In genomic region chr5:153358315-153358976, GRCh38 we compare ENCODE assay signal across 12 cellular contexts.
DNase-seq lines count a peak whose midpoint lies in the region; ATAC-seq and TF ChIP-seq lines count a peak whose summit lies in the region.
"Had no signal": no experiment of that assay in that cellular context is flagged by ENCODE, and none has a peak within 500 bp of the region (broad histone marks: within the 10 kb centered on the region; RNA-seq: fewer than 3 reads in every experiment).

No MANE protein-coding gene starts in this region.

- no peak overlapping the region for H4K8ac ChIP-seq in trophoblast cell (ENCODE audit: low read depth, low read length)

- no peak overlapping the region for H2BK12ac ChIP-seq in trophoblast cell (ENCODE audit: low read length)

- no peak overlapping the region for H3K4me2 ChIP-seq in DND-41 (ENCODE audit: insufficient read depth, low read length)
- no peak overlapping the region for H3K4me2 ChIP-seq in trophoblast cell (ENCODE audit: low read length)

- H3K79me2 ChIP-seq in DND-41 (ENCODE audit: insufficient read depth, low read length) (no peaks in the 10 kb centered on the region), trophoblast cell (ENCODE audit: control insufficient read depth, insufficient read depth, low read length, poor library complexity) (no peaks in the 10 kb centered on the region)

- H3K4me3 ChIP-seq in DND-41 (ENCODE audit: low read depth in 1 of 2, low read length in 2 of 2) (no peak overlapping the region), lower leg skin (ENCODE audit: low read depth, poor library complexity, severe bottlenecking) (no peak overlapping the region), upper lobe of right lung (no peak overlapping the region), trophoblast cell (ENCODE audit: low read depth, low read length) (no peak overlapping the region)
- H3K4me3 ChIP-seq: psoas muscle had no signal

- no peak overlapping the region for H4K12ac ChIP-seq in trophoblast cell (ENCODE audit: low read depth, low read length)

- H3K27ac ChIP-seq in DND-41 (ENCODE audit: low read length) (no peak overlapping the region), upper lobe of right lung (no peak overlapping the region), trophoblast cell (ENCODE audit: low read depth, low read length) (no peak overlapping the region)
- H3K27ac ChIP-seq: dorsolateral prefrontal cortex, psoas muscle had no signal

- H4K91ac ChIP-seq in trophoblast cell (ENCODE audit: low read depth, low read length) = no peak overlapping the region

- H3K4me1 ChIP-seq in DND-41 (ENCODE audit: insufficient read depth, low read length) (no peaks in the 10 kb centered on the region), upper lobe of right lung (no peaks in the 10 kb centered on the region), trophoblast cell (ENCODE audit: control insufficient read depth in 1 of 2, insufficient read depth in 2 of 2, low read length in 2 of 2) (no peaks in the 10 kb centered on the region)
- H3K4me1 ChIP-seq: psoas muscle had no signal

- H2AFZ ChIP-seq in DND-41 (ENCODE audit: low read depth, low read length) (no peak overlapping the region), trophoblast cell (ENCODE audit: insufficient read depth, low read length, poor library complexity) (no peak overlapping the region)

- no peaks in the 10 kb centered on the region for H3K27me3 ChIP-seq in DND-41 (ENCODE audit: insufficient read depth, low read length, poor library complexity)
- H3K27me3 ChIP-seq in upper lobe of right lung = no peaks in the 10 kb centered on the region
- H3K27me3 ChIP-seq in trophoblast cell (ENCODE audit: insufficient read depth, low read length) = no peaks in the 10 kb centered on the region
- H3K27me3 ChIP-seq: dorsolateral prefrontal cortex had no signal

- no peak overlapping the region for H3K14ac ChIP-seq in trophoblast cell (ENCODE audit: low read length)

- DNase-seq in DND-41 (no peak), lower leg skin (ENCODE audit: low spot score in 2 of 2) (no peak), upper lobe of right lung (no peak), trophoblast cell (no peak), head of caudate nucleus (no peak)
- DNase-seq: activated CD8-positive, alpha-beta memory T cell treated with anti-CD3 and anti-CD28 coated beads, Interleukin-2, amount 50 U/mL, for 48 hours; dorsolateral prefrontal cortex; NCI-H1092; psoas muscle had no signal

- no peak overlapping the region for H3K4ac ChIP-seq in trophoblast cell (ENCODE audit: low read depth, low read length)

- H2BK120ac ChIP-seq in trophoblast cell (ENCODE audit: insufficient read depth, low read length, poor library complexity) = no peak overlapping the region

- no peaks in the 10 kb centered on the region for H3K79me1 ChIP-seq in trophoblast cell (ENCODE audit: low read length)

- H3K36me3 ChIP-seq in DND-41 (ENCODE audit: insufficient read depth, low read length) (no peaks in the 10 kb centered on the region), upper lobe of right lung (no peaks in the 10 kb centered on the region), trophoblast cell (ENCODE audit: control insufficient read depth in 1 of 2, insufficient read depth in 2 of 2, low read length in 2 of 2) (no peaks in the 10 kb centered on the region)

- H3K9ac ChIP-seq in DND-41 (ENCODE audit: low read depth, low read length) (no peak overlapping the region), trophoblast cell (ENCODE audit: low read length) (no peak overlapping the region)

- no peak overlapping the region for H2AK5ac ChIP-seq in trophoblast cell (ENCODE audit: low read length)

- no peaks in the 10 kb centered on the region for H4K20me1 ChIP-seq in DND-41 (ENCODE audit: insufficient read depth, low read length)

- peak; percentile 22; the same call in 1 of the 3 replicates for ATAC-seq in DND-41 (ENCODE audit: insufficient read depth, low read depth)
- peak; percentile 92 for ATAC-seq in GM18909 (IDR thresholded peaks at IDR 0.05; ENCODE audit: poor library complexity, unreplicated experiment)
- peak; percentile 92 for ATAC-seq in HG02678 (IDR thresholded peaks at IDR 0.05; ENCODE audit: unreplicated experiment)
- ATAC-seq in HG03565 (IDR thresholded peaks at IDR 0.05; ENCODE audit: unreplicated experiment) = peak; percentile 97
- no peak for ATAC-seq in upper lobe of right lung
- ATAC-seq: psoas muscle had no signal

- TF ChIP-seq POLR2A in lower leg skin (IDR thresholded peaks at IDR 0.05) = no peak

- intact Hi-C loops in lower leg skin (cut with DNase I; ENCODE audit: low total_unique reads) = no loop called here
- intact Hi-C loops in upper lobe of right lung (cut with DNase I) = no loop called here
- intact Hi-C loops in head of caudate nucleus (cut with DNase I) = no loop called here

- TF ChIP-seq CTCF in DND-41 (IDR thresholded peaks at IDR 0.05; ENCODE audit: borderline replicate concordance, extremely low read depth, low read length, poor library complexity, severe bottlenecking) (no peak), lower leg skin (IDR thresholded peaks at IDR 0.05) (no peak), upper lobe of right lung (IDR thresholded peaks at IDR 0.05) (no peak)

- H3K9me3 ChIP-seq in DND-41 (ENCODE audit: insufficient read depth, low read length, severe bottlenecking) (no peaks in the 10 kb centered on the region), upper lobe of right lung (no peaks in the 10 kb centered on the region), trophoblast cell (ENCODE audit: insufficient read depth, low read depth, low read length) (no peaks in the 10 kb centered on the region)
- H3K9me3 ChIP-seq: psoas muscle had no signal

- WGBS in lower leg skin, 2 donors = 64% methylated on average over 3 of the region's 3 CpGs
- no CpG with 5 or more reads among the region's 3 CpGs for WGBS in trophoblast cell (ENCODE audit: extremely low coverage, insufficient coverage, insufficient read length)

- H3K18ac ChIP-seq in trophoblast cell (ENCODE audit: low read length) = no peak overlapping the region

- no peak overlapping the region for H3K23ac ChIP-seq in trophoblast cell (ENCODE audit: low read length)

- H2BK5ac ChIP-seq in trophoblast cell (ENCODE audit: low read depth, low read length, poor library complexity) = no peak overlapping the region
